1 cellular context compared by ENCODE assay signal in the genomic region with DNA sequence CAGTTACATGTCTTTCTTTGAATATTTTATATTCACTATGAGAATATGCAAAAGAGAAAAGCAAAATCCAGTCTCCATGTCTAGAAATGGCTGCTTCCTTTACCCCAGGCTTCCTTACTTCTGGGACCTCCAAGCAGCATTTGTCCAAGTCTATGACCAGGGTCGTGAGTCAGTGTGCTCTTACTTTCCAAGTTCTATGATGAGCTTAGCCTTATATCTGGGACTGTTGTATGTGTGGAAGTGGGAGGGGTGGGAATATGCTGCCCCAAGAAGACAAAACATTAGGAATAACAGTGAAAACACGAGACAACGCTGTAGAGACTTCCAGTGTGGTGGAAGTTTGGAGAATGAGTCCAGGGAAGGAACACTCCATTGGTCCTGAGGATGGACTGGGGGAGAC.
TF ChIP-seq lines count a peak whose summit lies in the region.

No MANE protein-coding gene starts in this region.

TF ChIP-seq in IMR-90, 13 proteins besides CTCF, POLR2A, EP300 and RAD21 (continued from another document):
- TF ChIP-seq FOS (IDR thresholded peaks at IDR 0.05; ENCODE audit: low read depth, low read length) (no peak), SMC3 (IDR thresholded peaks at IDR 0.05; ENCODE audit: low read depth, low read length) (no peak), CEBPB (IDR thresholded peaks at IDR 0.05; ENCODE audit: low read depth, low read length) (no peak), RFX5 (IDR thresholded peaks at IDR 0.05; ENCODE audit: low read depth, low read length) (no peak)
- TF ChIP-seq, protein P1, sequence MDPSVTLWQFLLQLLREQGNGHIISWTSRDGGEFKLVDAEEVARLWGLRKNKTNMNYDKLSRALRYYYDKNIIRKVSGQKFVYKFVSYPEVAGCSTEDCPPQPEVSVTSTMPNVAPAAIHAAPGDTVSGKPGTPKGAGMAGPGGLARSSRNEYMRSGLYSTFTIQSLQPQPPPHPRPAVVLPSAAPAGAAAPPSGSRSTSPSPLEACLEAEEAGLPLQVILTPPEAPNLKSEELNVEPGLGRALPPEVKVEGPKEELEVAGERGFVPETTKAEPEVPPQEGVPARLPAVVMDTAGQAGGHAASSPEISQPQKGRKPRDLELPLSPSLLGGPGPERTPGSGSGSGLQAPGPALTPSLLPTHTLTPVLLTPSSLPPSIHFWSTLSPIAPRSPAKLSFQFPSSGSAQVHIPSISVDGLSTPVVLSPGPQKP (IDR thresholded peaks at IDR 0.05; ENCODE audit: borderline replicate concordance, low read depth, low read length) = no peak
